9 cellular contexts compared by ENCODE assay signal in the genomic region with DNA sequence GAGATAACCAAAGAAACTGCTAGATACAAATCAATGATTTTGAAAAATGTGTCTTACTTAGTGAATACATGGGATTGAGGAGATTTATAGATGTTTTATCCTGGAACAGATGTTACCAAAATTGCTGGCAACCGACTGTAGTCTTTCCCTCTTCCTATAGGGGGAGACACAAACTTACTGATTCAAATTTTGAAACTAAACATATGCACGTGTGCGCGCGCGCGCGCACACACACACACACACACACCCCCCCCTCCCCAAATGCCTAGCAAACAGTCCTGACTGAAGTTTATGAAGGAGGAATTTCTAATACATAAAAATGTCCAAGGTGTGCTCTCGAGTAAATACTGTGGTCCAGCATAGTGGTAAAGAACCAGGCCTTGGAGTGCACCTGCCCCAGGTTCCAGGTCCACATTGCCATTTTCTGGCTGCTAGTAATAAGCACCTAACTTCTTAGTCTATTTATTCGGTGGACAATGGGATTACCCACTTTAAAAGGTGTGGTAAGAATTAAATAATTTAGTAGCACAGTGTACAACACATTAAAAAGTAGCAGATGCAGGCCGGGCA. TPM values are rescaled to one million over a fixed set of nuclear protein-coding genes. Genes with fewer than 3 reads are reported as not detected.
DNase-seq lines count a peak whose midpoint lies in the region; ATAC-seq, FAIRE-seq and TF ChIP-seq lines count a peak whose summit lies in the region.
"Had no signal": no experiment of that assay in that cellular context is flagged by ENCODE, and none has a peak within 500 bp of the region (broad histone marks: within the 10 kb centered on the region; RNA-seq: fewer than 3 reads in every experiment).

No MANE protein-coding gene starts in this region.

- H3K9ac ChIP-seq in fibroblast of lung (ENCODE audit: insufficient read depth, low read length), result no peak overlapping the region

- no peaks in the 10 kb centered on the region for H3K9me3 Mint-ChIP-seq in activated CD4-positive, alpha-beta T cell treated with anti-CD3 and anti-CD28 coated beads for 36 hours (ENCODE audit: low read depth)

- CTCF ChIA-PET in activated CD4-positive, alpha-beta T cell treated with anti-CD3 and anti-CD28 coated beads for 36 hours (lab: Charles Lee), result interaction anchor here (2.2 kb wide), 1 partner anchor 45 kb away, joined by 7 read pairs; the partner anchor contains the start of gene USP4

- no peak overlapping the region for H3K4me3 Mint-ChIP-seq in activated CD4-positive, alpha-beta T cell treated with anti-CD3 and anti-CD28 coated beads for 36 hours

- no peak for TF ChIP-seq POLR2A in GM12891 (IDR thresholded peaks at IDR 0.05; ENCODE audit: low read depth, low read length)

- H3K36me3 ChIP-seq in fibroblast of lung (ENCODE audit: control insufficient read depth, insufficient read depth, low read length), result peaks cover 22% of the 10 kb centered on the region

- no peaks in the 10 kb centered on the region for H3K79me2 ChIP-seq in fibroblast of lung (ENCODE audit: control insufficient read depth, insufficient read depth, low read length)

- no peaks in the 10 kb centered on the region for H3K4me1 Mint-ChIP-seq in activated CD4-positive, alpha-beta T cell treated with anti-CD3 and anti-CD28 coated beads for 36 hours

- peaks cover 48% of the 10 kb centered on the region for H3K36me3 Mint-ChIP-seq in activated CD4-positive, alpha-beta T cell treated with anti-CD3 and anti-CD28 coated beads for 36 hours (ENCODE audit: low read depth)

- H3K4me1 ChIP-seq in fibroblast of lung (ENCODE audit: control insufficient read depth, extremely low read depth, insufficient read depth, low read length), result peaks cover 3% of the 10 kb centered on the region
- H3K4me1 ChIP-seq: SJSA1 had no signal

- no peak overlapping the region for H3K4me3 ChIP-seq in HL-60 (replicated peaks; ENCODE audit: insufficient read depth, low read length)
- no peak overlapping the region for H3K4me3 ChIP-seq in fibroblast of lung (replicated peaks in 1 of 4; ENCODE audit: control extremely low read depth in 1 of 4, insufficient read depth in 1 of 4, low read depth in 3 of 4, low read length in 4 of 4)
- no peak overlapping the region for H3K4me3 ChIP-seq in retinal pigment epithelial cell (ENCODE audit: low read length)
- H3K4me3 ChIP-seq: SJSA1 had no signal

- TF ChIP-seq CTCF in HL-60 (IDR thresholded peaks at IDR 0.05; ENCODE audit: insufficient read depth, low read length), result peak; percentile 34
- TF ChIP-seq CTCF in fibroblast of lung (conservative IDR thresholded peaks at IDR 0.05 in 1 of 2, IDR thresholded peaks at IDR 0.05 in 1 of 2; ENCODE audit: low read depth in 1 of 2, low read length in 2 of 2), result peak; percentile 58 to 67
- TF ChIP-seq CTCF in retinal pigment epithelial cell (conservative IDR thresholded peaks at IDR 0.05; ENCODE audit: low read depth, low read length), result peak; percentile 71

- no peak for FAIRE-seq in GM12891 (lab: Jason Lieb, UNC)

- intact Hi-C loops in activated CD4-positive, alpha-beta T cell treated with anti-CD3 and anti-CD28 coated beads for 36 hours (cut with DNase I, micrococcal nuclease), result loop anchor here (1.0 kb wide), 2 partner anchors 45 to 154 kb away; partner anchors contain the start of gene USP4 (in 1 of the 2)

- POLR2A ChIA-PET in activated CD4-positive, alpha-beta T cell treated with anti-CD3 and anti-CD28 coated beads for 36 hours (lab: Charles Lee), result interaction anchor here (1.3 kb wide), 1 partner anchor 154 kb away, joined by 3 read pairs; no protein-coding TSS in a partner anchor

- H3K27ac Mint-ChIP-seq in activated CD4-positive, alpha-beta T cell treated with anti-CD3 and anti-CD28 coated beads for 36 hours, result peak overlapping the region; percentile 42

- H2AFZ ChIP-seq in fibroblast of lung (ENCODE audit: low read length), result no peak overlapping the region

- H3K27me3 Mint-ChIP-seq in activated CD4-positive, alpha-beta T cell treated with anti-CD3 and anti-CD28 coated beads for 36 hours, result no peaks in the 10 kb centered on the region

- H3K4me2 ChIP-seq in fibroblast of lung (ENCODE audit: extremely low read depth, insufficient read depth, low read length), result no peak overlapping the region

- H3K9me3 ChIP-seq in fibroblast of lung (ENCODE audit: control insufficient read depth, insufficient read depth, low read depth, low read length), result no peaks in the 10 kb centered on the region
- H3K9me3 ChIP-seq: SJSA1 had no signal

- ATAC-seq in activated CD4-positive, alpha-beta T cell treated with anti-CD3 and anti-CD28 coated beads for 36 hours, result peak; percentile 78

- H3K27ac ChIP-seq in HL-60 (replicated peaks) (no peak overlapping the region), fibroblast of lung (ENCODE audit: insufficient read depth, low read length) (no peak overlapping the region)
- H3K27ac ChIP-seq: SJSA1 had no signal

- H3K27me3 ChIP-seq in HL-60 (ENCODE audit: insufficient read depth, poor library complexity, severe bottlenecking), result no peaks in the 10 kb centered on the region
- no peaks in the 10 kb centered on the region for H3K27me3 ChIP-seq in fibroblast of lung (ENCODE audit: control insufficient read depth, insufficient read depth, low read length)
- H3K27me3 ChIP-seq: SJSA1 had no signal

- H4K20me1 ChIP-seq in fibroblast of lung (ENCODE audit: control insufficient read depth, extremely low read depth, insufficient read depth, low read length), result no peaks in the 10 kb centered on the region

- DNase-seq in COLO829 (ENCODE audit: low spot score), result peak; percentile 55
- peak in 1 of 2 experiments; percentile 33 for DNase-seq in HL-60 (ENCODE audit: low read depth in 1 of 2, low spot score in 1 of 2)
- peak; percentile 58 for DNase-seq in activated CD4-positive, alpha-beta T cell treated with anti-CD3 and anti-CD28 coated beads for 36 hours
- DNase-seq in fibroblast of lung (ENCODE audit: low read depth in 2 of 2), result peak; percentile 20 to 54
- no peak for DNase-seq in retinal pigment epithelial cell (ENCODE audit: low read depth)
- DNase-seq in C1 segment of cervical spinal cord (lab: John Stamatoyannopoulos, UW), result no peak
- no peak for DNase-seq in OCI-M2 (lab: John Stamatoyannopoulos, UW; ENCODE audit: unreplicated experiment)
- no peak for DNase-seq in GM12891 (ENCODE audit: insufficient read length, low spot score)

TF ChIP-seq in GM12891, 5 proteins besides CTCF, POLR2A, EP300 and RAD21:
- TF ChIP-seq POU2F2 (IDR thresholded peaks at IDR 0.05; ENCODE audit: low read depth, low read length) (no peak; the same call in 1 of the 2 replicates), POLR2AphosphoS5 (IDR thresholded peaks at IDR 0.05; ENCODE audit: low read depth, low read length) (no peak), SPI1 (IDR thresholded peaks at IDR 0.05; ENCODE audit: low read depth, low read length) (no peak), TAF1 (IDR thresholded peaks at IDR 0.05; ENCODE audit: low read depth, low read length) (no peak), PAX5 (IDR thresholded peaks at IDR 0.05; ENCODE audit: insufficient read depth, low read length, severe bottlenecking) (no peak)
TF ChIP-seq in GM12891: peak in this region for 0.

RNA-seq across cellular contexts. Expression of gene C3orf62, which starts 18.5 kb away (rescaled TPM):
- total RNA-seq in activated CD4-positive, alpha-beta T cell treated with anti-CD3 and anti-CD28 coated beads for 36 hours, result 1 to 10 TPM; 3.7 to 3.9 TPM
- 1.5 TPM in 2 replicates for total RNA-seq in fibroblast of lung
- 1.2 and 1.3 TPM in 2 replicates for polyA plus RNA-seq in fibroblast of lung
- polyA plus RNA-seq in fibroblast of lung (2012), result 2.0 and 2.2 TPM in 2 replicates
- 0.71 and 4.9 TPM in 2 replicates for polyA minus RNA-seq in fibroblast of lung (ENCODE audit: low replicate concordance)
- 4.0 TPM for polyA plus RNA-seq in GM12891 (2012; ENCODE audit: low read depth, missing spikeins)

RNA-seq across cellular contexts. Expression of gene USP4, which starts 44.3 kb away (rescaled TPM):
- total RNA-seq in activated CD4-positive, alpha-beta T cell treated with anti-CD3 and anti-CD28 coated beads for 36 hours, result 10 to 100 TPM; 69.3 to 71.8 TPM
- 20.3 and 28.7 TPM in 2 replicates for total RNA-seq in fibroblast of lung
- polyA plus RNA-seq in fibroblast of lung, result 47.1 and 53.9 TPM in 2 replicates
- 38.9 and 44.5 TPM in 2 replicates for polyA plus RNA-seq in fibroblast of lung (2012)
- 44.3 and 60.1 TPM in 2 replicates for polyA minus RNA-seq in fibroblast of lung (ENCODE audit: low replicate concordance)
- polyA plus RNA-seq in GM12891 (2012; ENCODE audit: low read depth, missing spikeins), result 59.7 TPM

Comparison
In these comparisons a context has a peak if more than half of its experiments do, and no peak if none do; other contexts are left out.
1. DNase-seq: peak in COLO829 (single experiment), activated CD4-positive, alpha-beta T cell treated with anti-CD3 and anti-CD28 coated beads for 36 hours (single experiment) and fibroblast of lung (2 of 2); none in retinal pigment epithelial cell (single experiment), C1 segment of cervical spinal cord (0 of 14), OCI-M2 (single experiment) and GM12891 (single experiment).
2. Peak in every context shown above with its lines, with median percentiles within 50 percentile points of each other: CTCF ChIP-seq.